15 cellular contexts compared by ENCODE assay signal in the genomic region with DNA sequence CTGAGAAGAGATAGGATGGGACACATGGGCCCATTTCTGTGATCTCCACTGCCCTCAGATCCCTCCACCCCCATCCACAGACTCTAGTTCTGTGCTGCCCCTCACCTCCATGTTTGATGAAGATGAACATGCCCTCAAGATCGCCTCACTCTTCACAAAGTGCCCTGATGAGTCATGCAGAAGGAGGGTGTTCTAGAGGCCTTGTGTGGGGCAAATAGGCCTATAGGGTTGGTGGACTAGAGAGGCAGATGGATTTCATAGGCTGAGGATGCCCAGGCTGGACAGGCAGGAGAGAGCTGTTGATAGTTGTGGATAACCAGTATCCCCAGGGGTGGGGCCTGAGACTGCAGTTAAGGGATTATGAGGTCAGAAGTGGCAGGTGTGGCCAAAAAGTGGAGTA. TPM values are rescaled to one million over a fixed set of nuclear protein-coding genes. Genes with fewer than 3 reads are reported as not detected.
A peak's percentile ranks its signal among the peaks of the same experiment; 100 is the strongest.
DNase-seq lines count a peak whose midpoint lies in the region; ATAC-seq, FAIRE-seq and TF ChIP-seq lines count a peak whose summit lies in the region.
"Had no signal": no experiment of that assay in that cellular context is flagged by ENCODE, and none has a peak within 500 bp of the region (broad histone marks: within the 10 kb centered on the region; RNA-seq: fewer than 3 reads in every experiment).

A gene (minus strand): TSS at position 314 of the 400 bp plus-strand sequence. CDS start 184 bp downstream, at position 130.

- H3K9me3 ChIP-seq in GM12878 (replicated peaks; ENCODE audit: control insufficient read depth, insufficient read depth, low read length): no peaks in the 10 kb centered on the region; the same call in 2 of the 3 replicates
- H3K9me3 ChIP-seq: HAP-1, lower lobe of right lung had no signal

- no peaks in the 10 kb centered on the region for H4K20me1 ChIP-seq in GM12878 (ENCODE audit: control insufficient read depth, insufficient read depth)

- H3K27ac Mint-ChIP-seq in stimulated activated effector memory CD8-positive, alpha-beta T cell treated with anti-CD3 and anti-CD28 coated beads, Interleukin-12 subunit alpha, Interleukin-12 subunit beta, amount 100 ng/mL, for 72 hours: peak within 1 kb of the TSS; percentile 95
- H3K27ac Mint-ChIP-seq: WTC11 had no signal

- RAD21 ChIA-PET in GM12878 (lab: Charles Lee; ENCODE audit: unreplicated experiment): interaction anchor here (0.6 kb wide), 1 partner anchor 335 kb away, joined by 3 read pairs; no protein-coding TSS in a partner anchor

- DNase-seq in activated effector memory CD4-positive, alpha-beta T cell treated with anti-CD3 and anti-CD28 coated beads, Interleukin-2, amount 50 U/mL, for 16 hours: peak; percentile 63
- no peak for DNase-seq in activated effector memory CD4-positive, alpha-beta T cell treated with Interleukin-2 at 50 U/mL for 16 hours
- peak; percentile 92 for DNase-seq in NB4 (ENCODE audit: low read depth)
- DNase-seq in GM12878 (ENCODE audit: low read depth, low spot score): no peak
- no peak for DNase-seq in stimulated activated effector memory CD8-positive, alpha-beta T cell treated with anti-CD3 and anti-CD28 coated beads, Interleukin-12 subunit alpha, Interleukin-12 subunit beta, amount 100 ng/mL, for 72 hours (ENCODE audit: low spot score in 2 of 2)
- no peak for DNase-seq in H54 (ENCODE audit: insufficient read length, low spot score)
- DNase-seq in left cardiac atrium: no peak
- DNase-seq in ACHN: no peak
- DNase-seq: anterior cingulate cortex, lower lobe of right lung, retina had no signal

- H3K4me3 Mint-ChIP-seq in stimulated activated effector memory CD8-positive, alpha-beta T cell treated with anti-CD3 and anti-CD28 coated beads, Interleukin-12 subunit alpha, Interleukin-12 subunit beta, amount 100 ng/mL, for 72 hours: peak within 1 kb of the TSS; percentile 87
- H3K4me3 Mint-ChIP-seq: WTC11 had no signal

- TF ChIP-seq RAD21 in GM12878 (IDR thresholded peaks at IDR 0.05; ENCODE audit: insufficient read depth, low read depth, low read length): no peak

- SMC1A ChIA-PET in GM12878 (lab: Charles Lee; ENCODE audit: uncharacterized antibody, unreplicated experiment): no interaction called here

- H3K36me3 Mint-ChIP-seq in stimulated activated effector memory CD8-positive, alpha-beta T cell treated with anti-CD3 and anti-CD28 coated beads, Interleukin-12 subunit alpha, Interleukin-12 subunit beta, amount 100 ng/mL, for 72 hours: peaks cover 95% of the 10 kb centered on the region

- TF ChIP-seq EP300 in GM12878 (IDR thresholded peaks at IDR 0.05; ENCODE audit: borderline replicate concordance in 1 of 2, control insufficient read depth in 1 of 2, low read depth in 2 of 2, low read length in 2 of 2): no peak

- CTCF ChIA-PET in GM12878 (lab: Yijun Ruan, JAX): no interaction called here

- H3K9ac ChIP-seq in GM12878 (ENCODE audit: control insufficient read depth, insufficient read depth, low read length): no peak within 1 kb of the TSS

- intact Hi-C loops in GM12878 (cut with micrococcal nuclease; ENCODE audit: unreplicated experiment) (no loop called here), left cardiac atrium (cut with DNase I) (no loop called here)

- H3K4me3 ChIP-seq in NB4 (ENCODE audit: low read depth, low read length) (peak within 1 kb of the TSS; percentile 84), GM12878 (no peak within 1 kb of the TSS)
- H3K4me3 ChIP-seq: HAP-1, lower lobe of right lung had no signal

- no peak for FAIRE-seq in GM12878 (lab: Jason Lieb, UNC)
- FAIRE-seq in H54 (lab: Jason Lieb, UNC): no peak

- ATAC-seq in GM12878 (peak; percentile 3; the same call in 1 of the 3 replicates), left cardiac atrium (no peak)
- peak; percentile 70 for ATAC-seq in stimulated activated effector memory CD8-positive, alpha-beta T cell treated with anti-CD3 and anti-CD28 coated beads, Interleukin-12 subunit alpha, Interleukin-12 subunit beta, amount 100 ng/mL, for 72 hours
- ATAC-seq: WTC11 had no signal

- no peaks in the 10 kb centered on the region for H3K27me3 ChIP-seq in GM12878 (replicated peaks in 1 of 2; ENCODE audit: control insufficient read depth in 2 of 2, insufficient read depth in 2 of 2, low read length in 1 of 2)

- no TSS peak for BruUV-seq in GM12878 (replicated peaks; lab: Mats Ljungman, UMichigan)

- peaks cover 69% of the 10 kb centered on the region for H3K4me1 Mint-ChIP-seq in stimulated activated effector memory CD8-positive, alpha-beta T cell treated with anti-CD3 and anti-CD28 coated beads, Interleukin-12 subunit alpha, Interleukin-12 subunit beta, amount 100 ng/mL, for 72 hours

- WGBS in GM12878 (ENCODE audit: insufficient coverage, insufficient replicate concordance, low lambda C conversion rate, missing lambda C conversion rate): 63% methylated on average over 1 of the region's 1 CpG

- no peak for TF ChIP-seq POLR2A in NB4 (IDR thresholded peaks at IDR 0.05; ENCODE audit: extremely low read depth, insufficient read length)
- TF ChIP-seq POLR2A in GM12878 (IDR thresholded peaks at IDR 0.05; ENCODE audit: low read depth, low read length): no peak; the same call in 1 of the 2 replicates
- no peak for TF ChIP-seq POLR2A in H54 (IDR thresholded peaks at IDR 0.05; ENCODE audit: low read depth, low read length)

- peaks cover 36% of the 10 kb centered on the region for H3K79me2 ChIP-seq in GM12878 (ENCODE audit: control insufficient read depth, insufficient read depth, low read length)

- in situ Hi-C loops in GM12878 (cut with MboI): no loop called here
- in situ Hi-C loops in ACHN (cut with HindIII; ENCODE audit: low pct_ligation_motif_present, low pct_unique_long_range_greater_than_20kb, low sequenced_read_pairs): no loop called here

- TF ChIP-seq CTCF in NB4 (IDR thresholded peaks at IDR 0.05; ENCODE audit: low read depth, low read length): no peak
- no peak for TF ChIP-seq CTCF in GM12878 (IDR thresholded peaks at IDR 0.05 in 2 of 3, conservative IDR thresholded peaks at IDR 0.05 in 1 of 3; ENCODE audit: control insufficient read depth in 2 of 3, extremely low read depth in 1 of 3, insufficient read depth in 1 of 3, low read depth in 3 of 3, low read length in 3 of 3)

- no peaks in the 10 kb centered on the region for H3K9me3 Mint-ChIP-seq in stimulated activated effector memory CD8-positive, alpha-beta T cell treated with anti-CD3 and anti-CD28 coated beads, Interleukin-12 subunit alpha, Interleukin-12 subunit beta, amount 100 ng/mL, for 72 hours
- H3K9me3 Mint-ChIP-seq: WTC11 had no signal

- H3K36me3 ChIP-seq in GM12878 (ENCODE audit: control insufficient read depth in 2 of 2, insufficient read depth in 2 of 2, low read length in 1 of 2): no peaks in the 10 kb centered on the region; a peak in 1 of 4 replicates
- H3K36me3 ChIP-seq: HAP-1, lower lobe of right lung had no signal

- H3K4me2 ChIP-seq in GM12878 (ENCODE audit: control insufficient read depth, insufficient read depth): peak within 1 kb of the TSS; percentile 7; the same call in 1 of the 2 replicates

- H3K27ac ChIP-seq in GM12878 (ENCODE audit: control insufficient read depth, insufficient read depth): no peak within 1 kb of the TSS
- H3K27ac ChIP-seq: C4-2B, lower lobe of right lung had no signal

- POLR2A ChIA-PET in GM12878 (lab: Charles Lee): interaction anchor here (1.1 kb wide), 1 partner anchor 92 kb away, joined by 3 read pairs; no protein-coding TSS in a partner anchor

- H2AFZ ChIP-seq in GM12878 (ENCODE audit: control insufficient read depth, low read depth, low read length): no peak within 1 kb of the TSS

- peaks cover 3% of the 10 kb centered on the region; the same call in 1 of the 2 replicates for H3K4me1 ChIP-seq in GM12878 (ENCODE audit: control insufficient read depth, insufficient read depth, low read length)
- H3K4me1 ChIP-seq: lower lobe of right lung had no signal

TF ChIP-seq in GM12878, 131 proteins besides CTCF, POLR2A, EP300 and RAD21 (continues in another document):
- TF ChIP-seq, protein P1, sequence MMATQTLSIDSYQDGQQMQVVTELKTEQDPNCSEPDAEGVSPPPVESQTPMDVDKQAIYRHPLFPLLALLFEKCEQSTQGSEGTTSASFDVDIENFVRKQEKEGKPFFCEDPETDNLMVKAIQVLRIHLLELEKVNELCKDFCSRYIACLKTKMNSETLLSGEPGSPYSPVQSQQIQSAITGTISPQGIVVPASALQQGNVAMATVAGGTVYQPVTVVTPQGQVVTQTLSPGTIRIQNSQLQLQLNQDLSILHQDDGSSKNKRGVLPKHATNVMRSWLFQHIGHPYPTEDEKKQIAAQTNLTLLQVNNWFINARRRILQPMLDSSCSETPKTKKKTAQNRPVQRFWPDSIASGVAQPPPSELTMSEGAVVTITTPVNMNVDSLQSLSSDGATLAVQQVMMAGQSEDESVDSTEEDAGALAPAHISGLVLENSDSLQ (IDR thresholded peaks at IDR 0.05): no peak
- TF ChIP-seq NRF1 (conservative IDR thresholded peaks at IDR 0.05; ENCODE audit: low read depth, low read length) (no peak), ASH2L (IDR thresholded peaks at IDR 0.05; ENCODE audit: borderline replicate concordance, low read depth) (no peak), CHD4 (IDR thresholded peaks at IDR 0.05) (no peak), ZNF384 (IDR thresholded peaks at IDR 0.05; ENCODE audit: borderline replicate concordance, low read depth, low read length) (no peak)

RNA-seq across cellular contexts. Expression of the gene that starts here (rescaled TPM):
- 11.1 and 15.9 TPM in 2 replicates for total RNA-seq in GM12878 (2013; cell fraction: nucleolus; rRNA removed)
- total RNA-seq in GM12878 (2014; rRNA removed) (0.54 and 2.3 TPM in 2 replicates), GM12878 (2014; rRNA removed; fragmentation: Illumina TruSeq; extraction: Trizol) (2.5 and 4.0 TPM in 2 replicates), GM12878 (2021) (4.0 and 4.8 TPM in 2 replicates), left cardiac atrium (not detected)
- 2.0 TPM for polyA plus RNA-seq in GM12878 (2011; ENCODE audit: low read depth)
- polyA plus RNA-seq in GM12878 (2011; rRNA removed) (4.8 and 9.0 TPM in 2 replicates), GM12878 (2014; fragmentation: Illumina TruSeq; extraction: Trizol) (2.1 and 27.5 TPM in 2 replicates), GM12878 (2014; fragmentation: Nextera tagmentation; extraction: Ambion mirVana) (1 to 10 TPM; 2.1 to 2.8 TPM), GM12878 (2014; rRNA removed) (1.8 and 2.7 TPM in 2 replicates), GM12878 (2016; fragmentation: Nextera tagmentation; extraction: Ambion mirVana) (1 to 10 TPM in 1 of 2 experiments, under 1 TPM in 1; 0.82 to 2.4 TPM)
- 0.77 and 4.0 TPM in 2 replicates for polyA plus RNA-seq in GM12878 (2011; cell fraction: cytosol; rRNA removed)
- 35.1 and 37.9 TPM in 2 replicates for polyA plus RNA-seq in GM12878 (2011; cell fraction: nucleus; rRNA removed)
- 4.1 and 6.2 TPM in 2 replicates for polyA plus RNA-seq in GM12878 (2012)
- polyA minus RNA-seq in GM12878 (2011; rRNA and poly(A)+ RNA removed): 10.9 and 14.8 TPM in 2 replicates
- polyA minus RNA-seq in GM12878 (2011; cell fraction: cytosol; rRNA and poly(A)+ RNA removed): not detected in 2 replicates
- 18.4 and 25.0 TPM in 2 replicates for polyA minus RNA-seq in GM12878 (2011; cell fraction: nucleus; rRNA and poly(A)+ RNA removed)
- total RNA-seq: lower lobe of right lung, urinary bladder, WTC11 had no signal
- polyA plus RNA-seq: urinary bladder had no signal

Comparison
In these comparisons a context has a peak if more than half of its experiments do, and no peak if none do; other contexts are left out.
1. DNase-seq: peak in activated effector memory CD4-positive, alpha-beta T cell treated with anti-CD3 and anti-CD28 coated beads, Interleukin-2, amount 50 U/mL, for 16 hours (single experiment) and NB4 (single experiment); none in activated effector memory CD4-positive, alpha-beta T cell treated with Interleukin-2 at 50 U/mL for 16 hours (single experiment), GM12878 (single experiment), stimulated activated effector memory CD8-positive, alpha-beta T cell treated with anti-CD3 and anti-CD28 coated beads, Interleukin-12 subunit alpha, Interleukin-12 subunit beta, amount 100 ng/mL, for 72 hours (0 of 2), H54 (single experiment), left cardiac atrium (single experiment) and ACHN (single experiment).
2. ATAC-seq: peak in GM12878 (single experiment) and stimulated activated effector memory CD8-positive, alpha-beta T cell treated with anti-CD3 and anti-CD28 coated beads, Interleukin-12 subunit alpha, Interleukin-12 subunit beta, amount 100 ng/mL, for 72 hours (single experiment); none in left cardiac atrium (0 of 2).